In the genomic region with DNA sequence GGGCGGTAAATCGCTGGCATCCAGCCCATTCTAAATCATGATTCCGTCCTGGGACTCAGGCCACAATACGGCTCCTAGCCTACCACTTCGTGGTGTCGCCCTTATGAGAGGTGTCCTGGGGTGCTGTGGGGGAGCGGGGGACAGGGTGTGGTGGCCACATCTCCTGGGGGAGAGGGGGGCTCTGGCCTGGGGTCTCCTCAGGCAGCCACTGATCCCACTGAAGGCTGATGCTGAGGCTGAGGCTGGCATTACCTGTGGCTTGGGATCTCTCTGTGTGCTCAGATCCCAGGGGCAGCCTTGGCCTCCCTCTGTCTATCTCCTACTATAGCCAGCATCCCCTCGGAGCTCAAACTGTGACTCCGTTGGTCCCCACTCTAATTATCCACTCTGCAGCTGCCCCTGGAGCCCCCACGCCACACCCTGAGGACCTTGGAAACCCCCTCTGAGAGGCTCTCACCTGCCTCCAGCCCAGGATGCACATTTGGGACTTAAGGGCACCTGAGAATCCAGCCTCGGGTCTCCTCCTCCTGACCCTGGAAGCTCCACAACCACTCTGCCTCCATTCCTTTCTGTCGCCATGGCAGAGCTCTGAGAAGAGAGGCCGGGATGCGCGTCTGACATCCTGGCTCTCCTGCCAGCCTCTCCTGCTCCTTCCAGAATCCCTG, we compare ENCODE assay signal across 24 cellular contexts.
"Had no signal": no experiment of that assay in that cellular context is flagged by ENCODE, and none has a peak within 500 bp of the region (broad histone marks: within the 10 kb centered on the region; RNA-seq: fewer than 3 reads in every experiment).

No MANE protein-coding gene starts in this region.

- H3K4me1 Mint-ChIP-seq: endodermal cell; memory B cell; natural killer cell; stimulated activated effector memory CD8-positive, alpha-beta T cell treated with anti-CD3 and anti-CD28 coated beads, Interleukin-12 subunit alpha, Interleukin-12 subunit beta, amount 100 ng/mL, for 72 hours had no signal

- H3K4me1 ChIP-seq: psoas muscle, right lobe of liver, stomach, thyroid gland had no signal

- H3K4me3 ChIP-seq: dorsolateral prefrontal cortex, gastrocnemius medialis, lung, psoas muscle, right lobe of liver, smooth muscle cell, stomach, thyroid gland had no signal

- H3K27me3 ChIP-seq: right lobe of liver, thyroid gland had no signal

- H3K27ac ChIP-seq: dorsolateral prefrontal cortex, epithelial cell of prostate, gastrocnemius medialis, psoas muscle, right lobe of liver, stomach, thyroid gland had no signal

- DNase-seq: cerebellar nuclear complex; dorsolateral prefrontal cortex; effector CD8-positive, alpha-beta T cell; endodermal cell; foreskin fibroblast; gastrocnemius medialis; kidney; natural killer cell; psoas muscle; right lobe of liver; stimulated activated CD4-positive, alpha-beta T cell treated with anti-CD3 and anti-CD28 coated beads, Interleukin-2, amount 100 ng/mL, for 24 hours; stimulated activated CD4-positive, alpha-beta T cell treated with anti-CD3 and anti-CD28 coated beads, Interleukin-4, amount 100 ng/mL, for 24 hours; stimulated activated naive CD4-positive, alpha-beta T cell treated with Interleukin-2 at 50 U/mL for 16 hours; stomach; thyroid gland; trophoblast cell had no signal

- H3K36me3 ChIP-seq: gastrocnemius medialis, right lobe of liver, stomach, thyroid gland had no signal

- ATAC-seq: esophagus mucosa; gastrocnemius medialis; left lobe of liver; natural killer cell; psoas muscle; stimulated activated effector memory CD8-positive, alpha-beta T cell treated with anti-CD3 and anti-CD28 coated beads, Interleukin-12 subunit alpha, Interleukin-12 subunit beta, amount 100 ng/mL, for 72 hours had no signal

- H3K27ac Mint-ChIP-seq: endodermal cell; memory B cell; natural killer cell; stimulated activated effector memory CD8-positive, alpha-beta T cell treated with anti-CD3 and anti-CD28 coated beads, Interleukin-12 subunit alpha, Interleukin-12 subunit beta, amount 100 ng/mL, for 72 hours had no signal

- H3K9me3 ChIP-seq: gastrocnemius medialis, right lobe of liver, thyroid gland had no signal

- H3K36me3 Mint-ChIP-seq: memory B cell; stimulated activated effector memory CD8-positive, alpha-beta T cell treated with anti-CD3 and anti-CD28 coated beads, Interleukin-12 subunit alpha, Interleukin-12 subunit beta, amount 100 ng/mL, for 72 hours had no signal

- H3K4me3 Mint-ChIP-seq: endodermal cell; memory B cell; natural killer cell; neural crest cell; stimulated activated effector memory CD8-positive, alpha-beta T cell treated with anti-CD3 and anti-CD28 coated beads, Interleukin-12 subunit alpha, Interleukin-12 subunit beta, amount 100 ng/mL, for 72 hours had no signal

- H3K27me3 Mint-ChIP-seq: memory B cell had no signal

- H3K4me2 ChIP-seq: smooth muscle cell had no signal
